20 cellular contexts compared by ENCODE assay signal in genomic region chr1:179823693-179824092, GRCh38. TPM values are rescaled to one million over a fixed set of nuclear protein-coding genes. Genes with fewer than 3 reads are reported as not detected.
A peak's percentile ranks its signal among the peaks of the same experiment; 100 is the strongest.
DNase-seq lines count a peak whose midpoint lies in the region; ATAC-seq and TF ChIP-seq lines count a peak whose summit lies in the region.
"Had no signal": no experiment of that assay in that cellular context is flagged by ENCODE, and none has a peak within 500 bp of the region (broad histone marks: within the 10 kb centered on the region; RNA-seq: fewer than 3 reads in every experiment).

No MANE protein-coding gene starts in this region.

- no peaks in the 10 kb centered on the region for H3K9me3 Mint-ChIP-seq in neural progenitor cell
- H3K9me3 Mint-ChIP-seq: CD4-positive, CD25-positive, alpha-beta regulatory T cell had no signal

- H3K4me2 ChIP-seq in neural progenitor cell: no peak overlapping the region

- no peak for TF ChIP-seq POLR2A in vagina (IDR thresholded peaks at IDR 0.05)

- peaks cover 13% of the 10 kb centered on the region for H3K4me1 Mint-ChIP-seq in neural progenitor cell
- H3K4me1 Mint-ChIP-seq: CD4-positive, CD25-positive, alpha-beta regulatory T cell had no signal

- H3K9me3 ChIP-seq in neural progenitor cell (ENCODE audit: low read depth) (no peaks in the 10 kb centered on the region), vagina (no peaks in the 10 kb centered on the region), lower lobe of right lung (no peaks in the 10 kb centered on the region)
- H3K9me3 ChIP-seq: BE2C had no signal

- H3K9ac ChIP-seq in neural progenitor cell: no peak overlapping the region

- no peak overlapping the region for H3K4me3 Mint-ChIP-seq in neural progenitor cell
- H3K4me3 Mint-ChIP-seq: CD4-positive, CD25-positive, alpha-beta regulatory T cell had no signal

- peaks cover 8% of the 10 kb centered on the region for H3K27me3 Mint-ChIP-seq in neural progenitor cell (ENCODE audit: insufficient read depth, low read depth)

- no peaks in the 10 kb centered on the region for H3F3A ChIP-seq in neural progenitor cell (ENCODE audit: low read depth)

- intact Hi-C loops in vagina (cut with DNase I): no loop called here
- intact Hi-C loops in lower lobe of right lung (cut with DNase I): no loop called here

- H3K4me1 ChIP-seq in neural progenitor cell (peaks cover 4% of the 10 kb centered on the region), vagina (peaks cover 2% of the 10 kb centered on the region), lower lobe of right lung (no peaks in the 10 kb centered on the region)

- H3K4me3 ChIP-seq in neural progenitor cell: no peak overlapping the region
- H3K4me3 ChIP-seq in vagina: no peak overlapping the region
- H3K4me3 ChIP-seq in lower lobe of right lung: no peak overlapping the region

- H3K36me3 ChIP-seq in neural progenitor cell: no peaks in the 10 kb centered on the region
- no peaks in the 10 kb centered on the region for H3K36me3 ChIP-seq in vagina
- no peaks in the 10 kb centered on the region for H3K36me3 ChIP-seq in lower lobe of right lung
- H3K36me3 ChIP-seq: BE2C had no signal

- H3K27ac ChIP-seq in neural progenitor cell: no peak overlapping the region
- no peak overlapping the region for H3K27ac ChIP-seq in vagina
- no peak overlapping the region for H3K27ac ChIP-seq in lower lobe of right lung

- no peaks in the 10 kb centered on the region for H3K36me3 Mint-ChIP-seq in neural progenitor cell
- H3K36me3 Mint-ChIP-seq: CD4-positive, CD25-positive, alpha-beta regulatory T cell had no signal

- peak; percentile 11 for DNase-seq in activated CD8-positive, alpha-beta memory T cell treated with anti-CD3 and anti-CD28 coated beads for 24 hours
- no peak for DNase-seq in activated CD8-positive, alpha-beta memory T cell treated with anti-CD3 and anti-CD28 coated beads, Interleukin-2, amount 50 U/mL, for 4 hours
- DNase-seq in activated CD8-positive, alpha-beta memory T cell treated with anti-CD3 and anti-CD28 coated beads, Interleukin-2, amount 50 U/mL, for 48 hours: peak; percentile 22
- DNase-seq in neural progenitor cell (ENCODE audit: low spot score) (no peak), vagina (ENCODE audit: extremely low spot score in 2 of 2) (peak; percentile 2 to 54), lower lobe of right lung (no peak), COLO668 (lab: John Stamatoyannopoulos, UW; ENCODE audit: unreplicated experiment) (no peak), kidney tubule cell (ENCODE audit: low spot score) (no peak)
- DNase-seq: 8988T; ACHN; BE2C; CD4-positive, CD25-positive, alpha-beta regulatory T cell; IMR-90; KG1; MM.1S; NCI-H2029; NCI-H446; NCI-H524 treated with DMSO at 0.1 percent for 48 hours; SHP77 treated with DMSO at 0.1 percent for 48 hours had no signal

- H3K79me2 ChIP-seq in neural progenitor cell (ENCODE audit: low read depth): no peaks in the 10 kb centered on the region

- H3K27me3 ChIP-seq in neural progenitor cell (no peaks in the 10 kb centered on the region), vagina (no peaks in the 10 kb centered on the region), lower lobe of right lung (ENCODE audit: low read depth) (no peaks in the 10 kb centered on the region)
- H3K27me3 ChIP-seq: BE2C had no signal

- peak overlapping the region; percentile 41 for H3K27ac Mint-ChIP-seq in neural progenitor cell

- TF ChIP-seq CTCF in neural progenitor cell (IDR thresholded peaks at IDR 0.05) (no peak), vagina (IDR thresholded peaks at IDR 0.05) (no peak), lower lobe of right lung (IDR thresholded peaks at IDR 0.05) (no peak)

- no peak for ATAC-seq in lower lobe of right lung
- ATAC-seq: Panc1 had no signal

- H4K20me1 ChIP-seq in neural progenitor cell (ENCODE audit: low read depth): no peaks in the 10 kb centered on the region

- H2AFZ ChIP-seq in neural progenitor cell (replicated peaks): no peak overlapping the region

RNA-seq across cellular contexts. Expression of gene TOR1AIP2, which starts 53.9 kb away (rescaled TPM):
- total RNA-seq in neural progenitor cell (ENCODE audit: low replicate concordance): 53.0 and 89.5 TPM in 2 replicates
- 53.8 TPM for total RNA-seq in vagina
- total RNA-seq in lower lobe of right lung: 92.0 TPM

RNA-seq across cellular contexts. Expression of gene TOR1AIP1, which starts 58.4 kb away (rescaled TPM):
- total RNA-seq in neural progenitor cell (ENCODE audit: low replicate concordance) (17.8 and 21.6 TPM in 2 replicates), vagina (45.9 TPM), lower lobe of right lung (67.2 TPM)

Comparison
In these comparisons a context has a peak if more than half of its experiments do, and no peak if none do; other contexts are left out.
1. DNase-seq: peak in activated CD8-positive, alpha-beta memory T cell treated with anti-CD3 and anti-CD28 coated beads for 24 hours (single experiment), activated CD8-positive, alpha-beta memory T cell treated with anti-CD3 and anti-CD28 coated beads, Interleukin-2, amount 50 U/mL, for 48 hours (single experiment) and vagina (2 of 2); none in activated CD8-positive, alpha-beta memory T cell treated with anti-CD3 and anti-CD28 coated beads, Interleukin-2, amount 50 U/mL, for 4 hours (single experiment), neural progenitor cell (single experiment), lower lobe of right lung (single experiment), COLO668 (single experiment) and kidney tubule cell (single experiment).